1 cellular context compared by ENCODE assay signal in genomic region chr10:5343561-5343960, GRCh38.
A peak's percentile ranks its signal among the peaks of the same experiment; 100 is the strongest.
TF ChIP-seq lines count a peak whose summit lies in the region.

No MANE protein-coding gene starts in this region.

TF ChIP-seq in HepG2, 621 proteins besides CTCF, POLR2A, EP300 and RAD21 (continued from another document):
- TF ChIP-seq PHF20 (CRISPR knock-in tag; IDR thresholded peaks at IDR 0.05) (no peak), SMYD3 (CRISPR knock-in tag; IDR thresholded peaks at IDR 0.05) (no peak), KLF9 (CRISPR knock-in tag; IDR thresholded peaks at IDR 0.05; ENCODE audit: low read depth) (no peak), SALL2 (CRISPR knock-in tag; IDR thresholded peaks at IDR 0.05) (no peak), SMARCE1 (IDR thresholded peaks at IDR 0.05; ENCODE audit: borderline replicate concordance) (no peak), NFRKB (IDR thresholded peaks at IDR 0.05) (no peak), ZNF644 (CRISPR knock-in tag; IDR thresholded peaks at IDR 0.05; ENCODE audit: low read depth) (no peak), ZNF782 (CRISPR knock-in tag; IDR thresholded peaks at IDR 0.05; ENCODE audit: borderline replicate concordance) (no peak), SMC3 (IDR thresholded peaks at IDR 0.05; ENCODE audit: low read length) (peak; percentile 48; the same call in 1 of the 2 replicates), ZNF749 (CRISPR knock-in tag; IDR thresholded peaks at IDR 0.05; ENCODE audit: borderline replicate concordance) (no peak), MED1 (CRISPR knock-in tag; IDR thresholded peaks at IDR 0.05) (0 out of 2 replicates have a peak, but pooled peaks have one; percentile 21), ZKSCAN5 (CRISPR knock-in tag; IDR thresholded peaks at IDR 0.05) (no peak), TP53 (CRISPR knock-in tag; conservative IDR thresholded peaks at IDR 0.05) (no peak), ZNF543 (CRISPR knock-in tag; IDR thresholded peaks at IDR 0.05) (no peak), ZNF567 (CRISPR knock-in tag; IDR thresholded peaks at IDR 0.05; ENCODE audit: borderline replicate concordance) (no peak), HDAC2 (CRISPR knock-in tag; IDR thresholded peaks at IDR 0.05) (no peak)
- TF ChIP-seq, protein P1, sequence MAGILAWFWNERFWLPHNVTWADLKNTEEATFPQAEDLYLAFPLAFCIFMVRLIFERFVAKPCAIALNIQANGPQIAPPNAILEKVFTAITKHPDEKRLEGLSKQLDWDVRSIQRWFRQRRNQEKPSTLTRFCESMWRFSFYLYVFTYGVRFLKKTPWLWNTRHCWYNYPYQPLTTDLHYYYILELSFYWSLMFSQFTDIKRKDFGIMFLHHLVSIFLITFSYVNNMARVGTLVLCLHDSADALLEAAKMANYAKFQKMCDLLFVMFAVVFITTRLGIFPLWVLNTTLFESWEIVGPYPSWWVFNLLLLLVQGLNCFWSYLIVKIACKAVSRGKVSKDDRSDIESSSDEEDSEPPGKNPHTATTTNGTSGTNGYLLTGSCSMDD (CRISPR knock-in tag; IDR thresholded peaks at IDR 0.05) = no peak
